Comparison of ENCODE assay signal across 10 cellular contexts in the genomic region with DNA sequence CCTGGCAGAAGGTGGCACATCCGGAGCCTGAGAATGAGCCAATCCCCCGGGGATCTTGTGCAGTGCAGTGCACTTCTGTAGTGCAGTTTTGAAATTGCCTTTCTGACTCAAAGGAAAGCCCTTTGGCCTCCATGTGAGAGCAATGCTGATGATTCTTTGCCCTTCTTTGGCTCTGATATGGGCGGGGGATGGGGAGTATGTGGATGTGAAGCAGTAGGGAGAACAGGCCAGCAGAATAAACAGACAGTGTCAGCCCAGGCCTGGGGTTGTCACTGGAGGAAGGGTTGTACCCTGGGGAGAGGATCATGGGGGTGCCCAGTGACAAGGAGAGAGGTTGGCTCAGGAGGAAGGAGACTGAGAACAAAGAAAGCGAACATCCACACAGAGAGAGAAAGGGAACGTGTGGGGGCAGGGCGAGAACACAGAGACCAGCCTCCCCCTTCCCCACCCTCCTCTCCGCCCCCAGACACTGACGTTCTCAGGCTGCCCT.
DNase-seq lines count a peak whose midpoint lies in the region; FAIRE-seq and TF ChIP-seq lines count a peak whose summit lies in the region.
"Had no signal": no experiment of that assay in that cellular context is flagged by ENCODE, and none has a peak within 500 bp of the region (broad histone marks: within the 10 kb centered on the region; RNA-seq: fewer than 3 reads in every experiment).

No MANE protein-coding gene starts in this region.

- H3K27ac ChIP-seq in cardiac muscle cell (no peak overlapping the region), left ventricle myocardium inferior (replicated peaks) (no peak overlapping the region), subcutaneous abdominal adipose tissue (ENCODE audit: low read depth, low read length) (peak overlapping the region; percentile 98)

- H3K4me1 ChIP-seq in cardiac muscle cell (ENCODE audit: low read depth), result peaks cover 4% of the 10 kb centered on the region
- peaks cover 3% of the 10 kb centered on the region for H3K4me1 ChIP-seq in left ventricle myocardium inferior
- peaks cover 8 to 39% (median 26%) of the 10 kb centered on the region in 5 donors for H3K4me1 ChIP-seq in subcutaneous abdominal adipose tissue (ENCODE audit: control insufficient read depth in 5 of 5, insufficient read depth in 5 of 5, low read length in 5 of 5)

- intact Hi-C loops in left ventricle myocardium inferior (cut with micrococcal nuclease), result no loop called here

- no peak for FAIRE-seq in H54 (lab: Jason Lieb, UNC)

- TF ChIP-seq CTCF in cardiac muscle cell (IDR thresholded peaks at IDR 0.05; ENCODE audit: low read depth, low read length) (no peak), left ventricle myocardium inferior (IDR thresholded peaks at IDR 0.05; ENCODE audit: borderline replicate concordance) (no peak)

- no peak for TF ChIP-seq POLR2A in H54 (IDR thresholded peaks at IDR 0.05; ENCODE audit: low read depth, low read length)

- H3K9ac ChIP-seq in subcutaneous abdominal adipose tissue (ENCODE audit: low read length in 5 of 5), result peak overlapping the region; percentile 1 to 78 (median 56)

- H3K4me3 ChIP-seq in cardiac muscle cell (no peak overlapping the region), left ventricle myocardium inferior (no peak overlapping the region), subcutaneous abdominal adipose tissue (ENCODE audit: low read depth in 1 of 5, low read length in 5 of 5) (peak overlapping the region in 1 of 5 donors; percentile 16)

- H3K27me3 ChIP-seq in cardiac muscle cell (no peaks in the 10 kb centered on the region), left ventricle myocardium inferior (ENCODE audit: low read depth) (peaks cover 27% of the 10 kb centered on the region), subcutaneous abdominal adipose tissue (ENCODE audit: control insufficient read depth in 5 of 5, insufficient read depth in 4 of 5, low read length in 5 of 5) (no peaks in the 10 kb centered on the region)

- H3K9me3 ChIP-seq in cardiac muscle cell (ENCODE audit: low read depth) (no peaks in the 10 kb centered on the region), left ventricle myocardium inferior (replicated peaks) (no peaks in the 10 kb centered on the region), subcutaneous abdominal adipose tissue (ENCODE audit: control insufficient read depth in 5 of 5, low read length in 5 of 5) (no peaks in the 10 kb centered on the region)

- DNase-seq in cardiac muscle cell (ENCODE audit: low read depth in 1 of 2, low spot score in 1 of 2) (peak; percentile 25 to 84), left ventricle myocardium inferior (no peak), RPMI7951 (ENCODE audit: low read depth) (peak; percentile 81), iris pigment epithelial cell (ENCODE audit: low read depth) (peak; percentile 72), H54 (ENCODE audit: insufficient read length, low spot score) (no peak), T-helper 1 cell (no peak), CD1c-positive myeloid dendritic cell (ENCODE audit: extremely low spot score) (no peak)
- DNase-seq: NCI-H1930, SW 1271 had no signal

- H3K36me3 ChIP-seq in cardiac muscle cell (no peaks in the 10 kb centered on the region), left ventricle myocardium inferior (no peaks in the 10 kb centered on the region), subcutaneous abdominal adipose tissue (ENCODE audit: control insufficient read depth in 5 of 5, insufficient read depth in 5 of 5, low read length in 5 of 5) (no peaks in the 10 kb centered on the region)

Comparison
In these comparisons a context has a peak if more than half of its experiments do, and no peak if none do; other contexts are left out.
1. DNase-seq: peak in cardiac muscle cell (2 of 2), RPMI7951 (single experiment) and iris pigment epithelial cell (single experiment); none in left ventricle myocardium inferior (single experiment), H54 (single experiment), T-helper 1 cell (0 of 5) and CD1c-positive myeloid dendritic cell (single experiment).